In the genomic region with DNA sequence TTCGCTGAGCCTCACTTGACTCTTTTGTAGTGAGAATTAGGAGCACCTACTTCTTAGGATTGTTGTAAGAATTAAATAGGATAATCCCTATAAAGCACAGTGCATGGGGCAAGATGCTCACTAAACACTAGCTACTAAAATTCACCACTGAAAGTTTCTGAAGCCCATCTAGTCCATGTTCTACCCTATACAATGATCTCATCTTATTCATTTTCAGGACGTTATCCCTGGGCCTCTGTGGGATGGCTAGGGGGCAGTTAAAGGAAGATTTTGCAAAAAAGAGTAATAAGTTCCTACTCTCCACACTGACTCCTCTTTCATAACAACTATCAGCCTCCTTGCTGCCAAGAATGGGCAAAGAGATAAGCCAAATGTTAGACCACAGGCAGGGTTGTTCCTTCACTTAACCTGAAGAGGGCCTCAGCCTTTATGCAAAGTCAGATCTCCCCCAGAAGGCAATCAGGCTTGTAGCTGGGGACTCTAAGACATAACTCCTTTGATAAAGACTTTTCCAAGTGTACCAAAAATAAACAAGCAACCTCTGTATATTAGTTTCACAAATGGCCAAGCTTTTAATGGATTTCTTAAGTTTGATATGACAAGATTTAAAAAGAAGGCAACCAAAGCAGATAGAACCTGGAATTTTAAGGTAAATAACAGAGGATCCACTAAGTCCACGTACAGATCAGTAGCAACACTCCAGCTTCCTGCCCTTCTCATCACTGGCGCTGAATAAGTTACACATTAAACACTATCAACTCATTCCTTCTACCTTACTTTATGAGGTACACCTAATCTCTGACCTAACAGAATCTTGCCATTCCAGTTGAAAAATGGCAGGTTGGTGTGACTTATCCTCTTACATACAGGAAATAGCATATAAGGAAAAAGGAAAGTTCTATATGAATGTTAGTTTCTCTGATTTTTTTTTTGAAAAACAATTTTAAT, we compare ENCODE assay signal across 1 cellular context.
TF ChIP-seq lines count a peak whose summit lies in the region.

No MANE protein-coding gene starts in this region.

TF ChIP-seq in GM12878, 131 proteins besides CTCF, POLR2A, EP300 and RAD21 (continued from another document and continues in another):
- TF ChIP-seq, protein P1, sequence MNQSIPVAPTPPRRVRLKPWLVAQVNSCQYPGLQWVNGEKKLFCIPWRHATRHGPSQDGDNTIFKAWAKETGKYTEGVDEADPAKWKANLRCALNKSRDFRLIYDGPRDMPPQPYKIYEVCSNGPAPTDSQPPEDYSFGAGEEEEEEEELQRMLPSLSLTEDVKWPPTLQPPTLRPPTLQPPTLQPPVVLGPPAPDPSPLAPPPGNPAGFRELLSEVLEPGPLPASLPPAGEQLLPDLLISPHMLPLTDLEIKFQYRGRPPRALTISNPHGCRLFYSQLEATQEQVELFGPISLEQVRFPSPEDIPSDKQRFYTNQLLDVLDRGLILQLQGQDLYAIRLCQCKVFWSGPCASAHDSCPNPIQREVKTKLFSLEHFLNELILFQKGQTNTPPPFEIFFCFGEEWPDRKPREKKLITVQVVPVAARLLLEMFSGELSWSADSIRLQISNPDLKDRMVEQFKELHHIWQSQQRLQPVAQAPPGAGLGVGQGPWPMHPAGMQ (IDR thresholded peaks at IDR 0.05; ENCODE audit: borderline replicate concordance) = no peak
- TF ChIP-seq, protein P2, sequence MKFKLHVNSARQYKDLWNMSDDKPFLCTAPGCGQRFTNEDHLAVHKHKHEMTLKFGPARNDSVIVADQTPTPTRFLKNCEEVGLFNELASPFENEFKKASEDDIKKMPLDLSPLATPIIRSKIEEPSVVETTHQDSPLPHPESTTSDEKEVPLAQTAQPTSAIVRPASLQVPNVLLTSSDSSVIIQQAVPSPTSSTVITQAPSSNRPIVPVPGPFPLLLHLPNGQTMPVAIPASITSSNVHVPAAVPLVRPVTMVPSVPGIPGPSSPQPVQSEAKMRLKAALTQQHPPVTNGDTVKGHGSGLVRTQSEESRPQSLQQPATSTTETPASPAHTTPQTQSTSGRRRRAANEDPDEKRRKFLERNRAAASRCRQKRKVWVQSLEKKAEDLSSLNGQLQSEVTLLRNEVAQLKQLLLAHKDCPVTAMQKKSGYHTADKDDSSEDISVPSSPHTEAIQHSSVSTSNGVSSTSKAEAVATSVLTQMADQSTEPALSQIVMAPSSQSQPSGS (IDR thresholded peaks at IDR 0.05; ENCODE audit: low read length) = no peak
- TF ChIP-seq WRNIP1 (IDR thresholded peaks at IDR 0.05; ENCODE audit: borderline replicate concordance, low read depth, low read length) (no peak), YY1 (IDR thresholded peaks at IDR 0.05; ENCODE audit: low read depth, low read length) (peak; percentile 38; the same call in 1 of the 2 replicates), ASH2L (IDR thresholded peaks at IDR 0.05; ENCODE audit: borderline replicate concordance, low read depth) (no peak), SUPT20H (IDR thresholded peaks at IDR 0.05; ENCODE audit: borderline replicate concordance, control insufficient read depth, low read depth, low read length) (no peak), MTA2 (IDR thresholded peaks at IDR 0.05; ENCODE audit: low read depth) (no peak), ZNF24 (IDR thresholded peaks at IDR 0.05) (no peak), NBN (IDR thresholded peaks at IDR 0.05) (peak; percentile 46; the same call in 1 of the 2 replicates), RBBP5 (conservative IDR thresholded peaks at IDR 0.05) (no peak), SMC3 (IDR thresholded peaks at IDR 0.05; ENCODE audit: borderline replicate concordance, low read length) (peak; percentile 56; the same call in 1 of the 2 replicates), SREBF2 (IDR thresholded peaks at IDR 0.05; ENCODE audit: low read length) (no peak), MYB (IDR thresholded peaks at IDR 0.05; ENCODE audit: borderline replicate concordance, low read depth, low read length) (no peak), RB1 (IDR thresholded peaks at IDR 0.05; ENCODE audit: borderline replicate concordance) (no peak), NR2F1 (conservative IDR thresholded peaks at IDR 0.05) (no peak), KAT2A (conservative IDR thresholded peaks at IDR 0.05; ENCODE audit: control insufficient read depth, low read depth, low read length) (no peak), EED (IDR thresholded peaks at IDR 0.05; ENCODE audit: low read depth) (0 out of 2 replicates have a peak, but pooled peaks have one; percentile 16), SIX5 (IDR thresholded peaks at IDR 0.05; ENCODE audit: low read depth, low read length, severe bottlenecking) (no peak), RUNX3 (IDR thresholded peaks at IDR 0.05; ENCODE audit: low read length) (peak; percentile 72), IKZF1 (conservative IDR thresholded peaks at IDR 0.05) (no peak), BCL11A (IDR thresholded peaks at IDR 0.05; ENCODE audit: low read depth, low read length) (no peak), NRF1 (conservative IDR thresholded peaks at IDR 0.05; ENCODE audit: low read depth, low read length) (no peak), YBX1 (IDR thresholded peaks at IDR 0.05) (no peak), CHD1 (IDR thresholded peaks at IDR 0.05; ENCODE audit: low read depth, low read length) (no peak), SPI1 (IDR thresholded peaks at IDR 0.05; ENCODE audit: borderline replicate concordance, insufficient read depth, low read depth, low read length) (no peak), NFXL1 (IDR thresholded peaks at IDR 0.05; ENCODE audit: borderline replicate concordance) (no peak)
- TF ChIP-seq, protein P3, sequence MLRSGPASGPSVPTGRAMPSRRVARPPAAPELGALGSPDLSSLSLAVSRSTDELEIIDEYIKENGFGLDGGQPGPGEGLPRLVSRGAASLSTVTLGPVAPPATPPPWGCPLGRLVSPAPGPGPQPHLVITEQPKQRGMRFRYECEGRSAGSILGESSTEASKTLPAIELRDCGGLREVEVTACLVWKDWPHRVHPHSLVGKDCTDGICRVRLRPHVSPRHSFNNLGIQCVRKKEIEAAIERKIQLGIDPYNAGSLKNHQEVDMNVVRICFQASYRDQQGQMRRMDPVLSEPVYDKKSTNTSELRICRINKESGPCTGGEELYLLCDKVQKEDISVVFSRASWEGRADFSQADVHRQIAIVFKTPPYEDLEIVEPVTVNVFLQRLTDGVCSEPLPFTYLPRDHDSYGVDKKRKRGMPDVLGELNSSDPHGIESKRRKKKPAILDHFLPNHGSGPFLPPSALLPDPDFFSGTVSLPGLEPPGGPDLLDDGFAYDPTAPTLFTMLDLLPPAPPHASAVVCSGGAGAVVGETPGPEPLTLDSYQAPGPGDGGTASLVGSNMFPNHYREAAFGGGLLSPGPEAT (IDR thresholded peaks at IDR 0.05; ENCODE audit: low read depth) = 0 out of 2 replicates have a peak, but pooled peaks have one; percentile 27
- TF ChIP-seq, protein P4, sequence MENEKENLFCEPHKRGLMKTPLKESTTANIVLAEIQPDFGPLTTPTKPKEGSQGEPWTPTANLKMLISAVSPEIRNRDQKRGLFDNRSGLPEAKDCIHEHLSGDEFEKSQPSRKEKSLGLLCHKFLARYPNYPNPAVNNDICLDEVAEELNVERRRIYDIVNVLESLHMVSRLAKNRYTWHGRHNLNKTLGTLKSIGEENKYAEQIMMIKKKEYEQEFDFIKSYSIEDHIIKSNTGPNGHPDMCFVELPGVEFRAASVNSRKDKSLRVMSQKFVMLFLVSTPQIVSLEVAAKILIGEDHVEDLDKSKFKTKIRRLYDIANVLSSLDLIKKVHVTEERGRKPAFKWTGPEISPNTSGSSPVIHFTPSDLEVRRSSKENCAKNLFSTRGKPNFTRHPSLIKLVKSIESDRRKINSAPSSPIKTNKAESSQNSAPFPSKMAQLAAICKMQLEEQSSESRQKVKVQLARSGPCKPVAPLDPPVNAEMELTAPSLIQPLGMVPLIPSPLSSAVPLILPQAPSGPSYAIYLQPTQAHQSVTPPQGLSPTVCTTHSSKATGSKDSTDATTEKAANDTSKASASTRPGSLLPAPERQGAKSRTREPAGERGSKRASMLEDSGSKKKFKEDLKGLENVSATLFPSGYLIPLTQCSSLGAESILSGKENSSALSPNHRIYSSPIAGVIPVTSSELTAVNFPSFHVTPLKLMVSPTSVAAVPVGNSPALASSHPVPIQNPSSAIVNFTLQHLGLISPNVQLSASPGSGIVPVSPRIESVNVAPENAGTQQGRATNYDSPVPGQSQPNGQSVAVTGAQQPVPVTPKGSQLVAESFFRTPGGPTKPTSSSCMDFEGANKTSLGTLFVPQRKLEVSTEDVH (IDR thresholded peaks at IDR 0.05; ENCODE audit: low read depth, partially characterized antibody) = no peak
- TF ChIP-seq, protein P5, sequence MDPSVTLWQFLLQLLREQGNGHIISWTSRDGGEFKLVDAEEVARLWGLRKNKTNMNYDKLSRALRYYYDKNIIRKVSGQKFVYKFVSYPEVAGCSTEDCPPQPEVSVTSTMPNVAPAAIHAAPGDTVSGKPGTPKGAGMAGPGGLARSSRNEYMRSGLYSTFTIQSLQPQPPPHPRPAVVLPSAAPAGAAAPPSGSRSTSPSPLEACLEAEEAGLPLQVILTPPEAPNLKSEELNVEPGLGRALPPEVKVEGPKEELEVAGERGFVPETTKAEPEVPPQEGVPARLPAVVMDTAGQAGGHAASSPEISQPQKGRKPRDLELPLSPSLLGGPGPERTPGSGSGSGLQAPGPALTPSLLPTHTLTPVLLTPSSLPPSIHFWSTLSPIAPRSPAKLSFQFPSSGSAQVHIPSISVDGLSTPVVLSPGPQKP (IDR thresholded peaks at IDR 0.05; ENCODE audit: low read depth, low read length) = no peak
- TF ChIP-seq, protein P6, sequence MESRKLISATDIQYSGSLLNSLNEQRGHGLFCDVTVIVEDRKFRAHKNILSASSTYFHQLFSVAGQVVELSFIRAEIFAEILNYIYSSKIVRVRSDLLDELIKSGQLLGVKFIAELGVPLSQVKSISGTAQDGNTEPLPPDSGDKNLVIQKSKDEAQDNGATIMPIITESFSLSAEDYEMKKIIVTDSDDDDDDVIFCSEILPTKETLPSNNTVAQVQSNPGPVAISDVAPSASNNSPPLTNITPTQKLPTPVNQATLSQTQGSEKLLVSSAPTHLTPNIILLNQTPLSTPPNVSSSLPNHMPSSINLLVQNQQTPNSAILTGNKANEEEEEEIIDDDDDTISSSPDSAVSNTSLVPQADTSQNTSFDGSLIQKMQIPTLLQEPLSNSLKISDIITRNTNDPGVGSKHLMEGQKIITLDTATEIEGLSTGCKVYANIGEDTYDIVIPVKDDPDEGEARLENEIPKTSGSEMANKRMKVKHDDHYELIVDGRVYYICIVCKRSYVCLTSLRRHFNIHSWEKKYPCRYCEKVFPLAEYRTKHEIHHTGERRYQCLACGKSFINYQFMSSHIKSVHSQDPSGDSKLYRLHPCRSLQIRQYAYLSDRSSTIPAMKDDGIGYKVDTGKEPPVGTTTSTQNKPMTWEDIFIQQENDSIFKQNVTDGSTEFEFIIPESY (IDR thresholded peaks at IDR 0.05) = no peak
- TF ChIP-seq, protein P7, sequence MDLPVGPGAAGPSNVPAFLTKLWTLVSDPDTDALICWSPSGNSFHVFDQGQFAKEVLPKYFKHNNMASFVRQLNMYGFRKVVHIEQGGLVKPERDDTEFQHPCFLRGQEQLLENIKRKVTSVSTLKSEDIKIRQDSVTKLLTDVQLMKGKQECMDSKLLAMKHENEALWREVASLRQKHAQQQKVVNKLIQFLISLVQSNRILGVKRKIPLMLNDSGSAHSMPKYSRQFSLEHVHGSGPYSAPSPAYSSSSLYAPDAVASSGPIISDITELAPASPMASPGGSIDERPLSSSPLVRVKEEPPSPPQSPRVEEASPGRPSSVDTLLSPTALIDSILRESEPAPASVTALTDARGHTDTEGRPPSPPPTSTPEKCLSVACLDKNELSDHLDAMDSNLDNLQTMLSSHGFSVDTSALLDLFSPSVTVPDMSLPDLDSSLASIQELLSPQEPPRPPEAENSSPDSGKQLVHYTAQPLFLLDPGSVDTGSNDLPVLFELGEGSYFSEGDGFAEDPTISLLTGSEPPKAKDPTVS (IDR thresholded peaks at IDR 0.05; ENCODE audit: low read depth, low read length) = no peak
- TF ChIP-seq, protein P8, sequence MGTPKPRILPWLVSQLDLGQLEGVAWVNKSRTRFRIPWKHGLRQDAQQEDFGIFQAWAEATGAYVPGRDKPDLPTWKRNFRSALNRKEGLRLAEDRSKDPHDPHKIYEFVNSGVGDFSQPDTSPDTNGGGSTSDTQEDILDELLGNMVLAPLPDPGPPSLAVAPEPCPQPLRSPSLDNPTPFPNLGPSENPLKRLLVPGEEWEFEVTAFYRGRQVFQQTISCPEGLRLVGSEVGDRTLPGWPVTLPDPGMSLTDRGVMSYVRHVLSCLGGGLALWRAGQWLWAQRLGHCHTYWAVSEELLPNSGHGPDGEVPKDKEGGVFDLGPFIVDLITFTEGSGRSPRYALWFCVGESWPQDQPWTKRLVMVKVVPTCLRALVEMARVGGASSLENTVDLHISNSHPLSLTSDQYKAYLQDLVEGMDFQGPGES (IDR thresholded peaks at IDR 0.05) = no peak
- TF ChIP-seq, protein P9, sequence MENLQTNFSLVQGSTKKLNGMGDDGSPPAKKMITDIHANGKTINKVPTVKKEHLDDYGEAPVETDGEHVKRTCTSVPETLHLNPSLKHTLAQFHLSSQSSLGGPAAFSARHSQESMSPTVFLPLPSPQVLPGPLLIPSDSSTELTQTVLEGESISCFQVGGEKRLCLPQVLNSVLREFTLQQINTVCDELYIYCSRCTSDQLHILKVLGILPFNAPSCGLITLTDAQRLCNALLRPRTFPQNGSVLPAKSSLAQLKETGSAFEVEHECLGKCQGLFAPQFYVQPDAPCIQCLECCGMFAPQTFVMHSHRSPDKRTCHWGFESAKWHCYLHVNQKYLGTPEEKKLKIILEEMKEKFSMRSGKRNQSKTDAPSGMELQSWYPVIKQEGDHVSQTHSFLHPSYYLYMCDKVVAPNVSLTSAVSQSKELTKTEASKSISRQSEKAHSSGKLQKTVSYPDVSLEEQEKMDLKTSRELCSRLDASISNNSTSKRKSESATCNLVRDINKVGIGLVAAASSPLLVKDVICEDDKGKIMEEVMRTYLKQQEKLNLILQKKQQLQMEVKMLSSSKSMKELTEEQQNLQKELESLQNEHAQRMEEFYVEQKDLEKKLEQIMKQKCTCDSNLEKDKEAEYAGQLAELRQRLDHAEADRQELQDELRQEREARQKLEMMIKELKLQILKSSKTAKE (IDR thresholded peaks at IDR 0.05; ENCODE audit: low read depth, poor library complexity, severe bottlenecking) = peak; percentile 15
- TF ChIP-seq, protein P10, sequence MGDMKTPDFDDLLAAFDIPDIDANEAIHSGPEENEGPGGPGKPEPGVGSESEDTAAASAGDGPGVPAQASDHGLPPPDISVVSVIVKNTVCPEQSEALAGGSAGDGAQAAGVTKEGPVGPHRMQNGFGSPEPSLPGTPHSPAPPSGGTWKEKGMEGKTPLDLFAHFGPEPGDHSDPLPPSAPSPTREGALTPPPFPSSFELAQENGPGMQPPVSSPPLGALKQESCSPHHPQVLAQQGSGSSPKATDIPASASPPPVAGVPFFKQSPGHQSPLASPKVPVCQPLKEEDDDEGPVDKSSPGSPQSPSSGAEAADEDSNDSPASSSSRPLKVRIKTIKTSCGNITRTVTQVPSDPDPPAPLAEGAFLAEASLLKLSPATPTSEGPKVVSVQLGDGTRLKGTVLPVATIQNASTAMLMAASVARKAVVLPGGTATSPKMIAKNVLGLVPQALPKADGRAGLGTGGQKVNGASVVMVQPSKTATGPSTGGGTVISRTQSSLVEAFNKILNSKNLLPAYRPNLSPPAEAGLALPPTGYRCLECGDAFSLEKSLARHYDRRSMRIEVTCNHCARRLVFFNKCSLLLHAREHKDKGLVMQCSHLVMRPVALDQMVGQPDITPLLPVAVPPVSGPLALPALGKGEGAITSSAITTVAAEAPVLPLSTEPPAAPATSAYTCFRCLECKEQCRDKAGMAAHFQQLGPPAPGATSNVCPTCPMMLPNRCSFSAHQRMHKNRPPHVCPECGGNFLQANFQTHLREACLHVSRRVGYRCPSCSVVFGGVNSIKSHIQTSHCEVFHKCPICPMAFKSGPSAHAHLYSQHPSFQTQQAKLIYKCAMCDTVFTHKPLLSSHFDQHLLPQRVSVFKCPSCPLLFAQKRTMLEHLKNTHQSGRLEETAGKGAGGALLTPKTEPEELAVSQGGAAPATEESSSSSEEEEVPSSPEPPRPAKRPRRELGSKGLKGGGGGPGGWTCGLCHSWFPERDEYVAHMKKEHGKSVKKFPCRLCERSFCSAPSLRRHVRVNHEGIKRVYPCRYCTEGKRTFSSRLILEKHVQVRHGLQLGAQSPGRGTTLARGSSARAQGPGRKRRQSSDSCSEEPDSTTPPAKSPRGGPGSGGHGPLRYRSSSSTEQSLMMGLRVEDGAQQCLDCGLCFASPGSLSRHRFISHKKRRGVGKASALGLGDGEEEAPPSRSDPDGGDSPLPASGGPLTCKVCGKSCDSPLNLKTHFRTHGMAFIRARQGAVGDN (IDR thresholded peaks at IDR 0.05) = no peak
